2 cellular contexts compared by ENCODE assay signal in genomic region chr11:6480299-6480914, GRCh38.
TF ChIP-seq lines count a peak whose summit lies in the region.

No MANE protein-coding gene starts in this region.

TF ChIP-seq in H1, 55 proteins besides CTCF, POLR2A, EP300 and RAD21:
- TF ChIP-seq HDAC6 (IDR thresholded peaks at IDR 0.05; ENCODE audit: low read depth, low read length) (no peak), SIN3A (conservative IDR thresholded peaks at IDR 0.05 in 1 of 2, IDR thresholded peaks at IDR 0.05 in 1 of 2; ENCODE audit: low read depth in 1 of 2, low read length in 2 of 2) (no peak), BACH1 (IDR thresholded peaks at IDR 0.05; ENCODE audit: low read length) (no peak), TAF1 (IDR thresholded peaks at IDR 0.05; ENCODE audit: low read depth, low read length) (no peak), BCL11A (IDR thresholded peaks at IDR 0.05; ENCODE audit: low read depth in 2 of 2, low read length in 2 of 2) (no peak), HDAC2 (IDR thresholded peaks at IDR 0.05; ENCODE audit: borderline replicate concordance in 1 of 2, low read depth in 2 of 2, low read length in 2 of 2) (no peak), FOSL1 (IDR thresholded peaks at IDR 0.05; ENCODE audit: insufficient read depth, low read depth, low read length) (no peak), KDM1A (IDR thresholded peaks at IDR 0.05; ENCODE audit: borderline replicate concordance, low read length) (no peak)

TF ChIP-seq in neural cell, 6 proteins besides CTCF, POLR2A, EP300 and RAD21:
- TF ChIP-seq EZH2 (IDR thresholded peaks at IDR 0.05; ENCODE audit: borderline replicate concordance, insufficient read depth, low read length, poor library complexity, severe bottlenecking) (no peak), TAF1 (IDR thresholded peaks at IDR 0.05; ENCODE audit: low read depth) (no peak), MXI1 (conservative IDR thresholded peaks at IDR 0.05; ENCODE audit: poor library complexity, severe bottlenecking) (no peak), POLR2AphosphoS5 (IDR thresholded peaks at IDR 0.05) (no peak), SMC3 (conservative IDR thresholded peaks at IDR 0.05; ENCODE audit: poor library complexity) (no peak)
- TF ChIP-seq, protein P1, sequence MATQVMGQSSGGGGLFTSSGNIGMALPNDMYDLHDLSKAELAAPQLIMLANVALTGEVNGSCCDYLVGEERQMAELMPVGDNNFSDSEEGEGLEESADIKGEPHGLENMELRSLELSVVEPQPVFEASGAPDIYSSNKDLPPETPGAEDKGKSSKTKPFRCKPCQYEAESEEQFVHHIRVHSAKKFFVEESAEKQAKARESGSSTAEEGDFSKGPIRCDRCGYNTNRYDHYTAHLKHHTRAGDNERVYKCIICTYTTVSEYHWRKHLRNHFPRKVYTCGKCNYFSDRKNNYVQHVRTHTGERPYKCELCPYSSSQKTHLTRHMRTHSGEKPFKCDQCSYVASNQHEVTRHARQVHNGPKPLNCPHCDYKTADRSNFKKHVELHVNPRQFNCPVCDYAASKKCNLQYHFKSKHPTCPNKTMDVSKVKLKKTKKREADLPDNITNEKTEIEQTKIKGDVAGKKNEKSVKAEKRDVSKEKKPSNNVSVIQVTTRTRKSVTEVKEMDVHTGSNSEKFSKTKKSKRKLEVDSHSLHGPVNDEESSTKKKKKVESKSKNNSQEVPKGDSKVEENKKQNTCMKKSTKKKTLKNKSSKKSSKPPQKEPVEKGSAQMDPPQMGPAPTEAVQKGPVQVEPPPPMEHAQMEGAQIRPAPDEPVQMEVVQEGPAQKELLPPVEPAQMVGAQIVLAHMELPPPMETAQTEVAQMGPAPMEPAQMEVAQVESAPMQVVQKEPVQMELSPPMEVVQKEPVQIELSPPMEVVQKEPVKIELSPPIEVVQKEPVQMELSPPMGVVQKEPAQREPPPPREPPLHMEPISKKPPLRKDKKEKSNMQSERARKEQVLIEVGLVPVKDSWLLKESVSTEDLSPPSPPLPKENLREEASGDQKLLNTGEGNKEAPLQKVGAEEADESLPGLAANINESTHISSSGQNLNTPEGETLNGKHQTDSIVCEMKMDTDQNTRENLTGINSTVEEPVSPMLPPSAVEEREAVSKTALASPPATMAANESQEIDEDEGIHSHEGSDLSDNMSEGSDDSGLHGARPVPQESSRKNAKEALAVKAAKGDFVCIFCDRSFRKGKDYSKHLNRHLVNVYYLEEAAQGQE (IDR thresholded peaks at IDR 0.05; ENCODE audit: borderline replicate concordance) = no peak
